Comparison of ENCODE assay signal across 8 cellular contexts in the genomic region with DNA sequence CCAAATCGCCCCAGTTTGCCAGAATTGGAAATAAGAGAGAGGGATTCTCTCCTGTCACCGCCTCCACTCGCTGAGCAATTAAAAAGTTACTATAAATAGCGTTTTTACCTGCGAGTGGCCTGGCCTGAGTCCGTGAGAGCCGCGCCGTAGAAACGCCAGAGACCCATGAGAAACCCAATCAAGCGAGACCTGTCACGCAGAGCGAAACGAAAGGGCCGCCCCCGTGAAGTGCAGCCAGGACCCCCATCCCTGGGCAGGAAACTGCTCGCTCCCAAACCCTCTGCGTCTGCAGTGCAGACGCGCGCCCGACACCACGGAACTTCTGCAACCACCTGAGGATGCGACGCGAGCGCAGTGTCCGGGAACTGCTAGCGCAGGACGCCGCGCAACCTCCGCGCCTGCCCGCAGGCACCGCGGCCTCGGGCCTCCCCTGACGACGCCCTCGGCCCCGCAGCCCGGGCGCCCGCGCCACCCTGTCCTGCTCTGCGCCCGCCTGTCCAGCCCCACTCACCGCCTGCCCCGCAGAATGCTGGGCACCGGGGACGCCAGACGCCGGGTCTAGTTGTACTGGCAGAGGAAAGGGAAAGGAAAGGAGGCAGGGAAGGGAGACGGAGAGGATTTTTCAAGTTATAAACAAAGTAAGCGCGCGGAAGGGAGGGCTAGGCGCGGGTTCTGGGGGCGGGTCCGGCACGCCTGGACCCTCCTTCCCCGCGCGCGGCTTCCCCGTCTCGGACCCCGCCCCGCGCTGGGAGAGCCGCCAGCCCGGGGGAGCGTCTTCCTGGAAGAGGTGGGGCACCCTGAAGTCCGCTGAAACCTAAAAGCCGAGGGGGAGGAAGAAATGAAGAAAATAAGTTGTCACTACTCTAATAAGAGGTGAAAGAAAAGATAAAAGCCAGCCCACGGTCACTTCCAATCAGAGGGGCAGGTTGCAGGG. TPM values are rescaled to one million over a fixed set of nuclear protein-coding genes. Genes with fewer than 3 reads are reported as not detected.
DNase-seq lines count a peak whose midpoint lies in the region; ATAC-seq and TF ChIP-seq lines count a peak whose summit lies in the region.

A gene with protein sequence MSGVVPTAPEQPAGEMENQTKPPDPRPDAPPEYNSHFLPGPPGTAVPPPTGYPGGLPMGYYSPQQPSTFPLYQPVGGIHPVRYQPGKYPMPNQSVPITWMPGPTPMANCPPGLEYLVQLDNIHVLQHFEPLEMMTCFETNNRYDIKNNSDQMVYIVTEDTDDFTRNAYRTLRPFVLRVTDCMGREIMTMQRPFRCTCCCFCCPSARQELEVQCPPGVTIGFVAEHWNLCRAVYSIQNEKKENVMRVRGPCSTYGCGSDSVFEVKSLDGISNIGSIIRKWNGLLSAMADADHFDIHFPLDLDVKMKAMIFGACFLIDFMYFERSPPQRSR (minus strand): TSS at position 657 of the 934 bp plus-strand sequence. CDS start 29,034 bp downstream, outside the sequence.

- H3K4me3 Mint-ChIP-seq in glutamatergic neuron (ENCODE audit: unreplicated experiment) = peak within 1 kb of the TSS; percentile 88

- H3K36me3 ChIP-seq in adipocyte (ENCODE audit: control insufficient read depth, insufficient read depth, low read length, severe bottlenecking) = no peaks in the 10 kb centered on the region
- no peaks in the 10 kb centered on the region for H3K36me3 ChIP-seq in neuron (ENCODE audit: insufficient read depth, low read length)

- H3K9ac ChIP-seq in adipocyte (ENCODE audit: low read length) = peak within 1 kb of the TSS; percentile 95

- peak; percentile 75 for DNase-seq in EH (ENCODE audit: low read depth)
- DNase-seq in NCI-H146 (lab: John Stamatoyannopoulos, UW) = peak; percentile 60
- peak; percentile 77 for DNase-seq in adipocyte (ENCODE audit: low read depth)
- peak; percentile 48 for DNase-seq in glutamatergic neuron

- TF ChIP-seq CTCF in glutamatergic neuron (IDR thresholded peaks at IDR 0.05; ENCODE audit: partially characterized antibody, unreplicated experiment) = no peak

- no peaks in the 10 kb centered on the region for H3K27me3 ChIP-seq in adipocyte (replicated peaks; ENCODE audit: control insufficient read depth, insufficient read depth, low read length)
- H3K27me3 ChIP-seq in neuron (ENCODE audit: insufficient read depth, low read length) = no peaks in the 10 kb centered on the region

- H3K4me1 ChIP-seq in adipocyte (ENCODE audit: control insufficient read depth, insufficient read depth, low read length) = peaks cover 15% of the 10 kb centered on the region
- H3K4me1 ChIP-seq in neuron (ENCODE audit: insufficient read depth, low read length) = peaks cover 2% of the 10 kb centered on the region

- peaks cover 6% of the 10 kb centered on the region for H3K9me3 ChIP-seq in adipocyte (ENCODE audit: control insufficient read depth, low read length)
- H3K9me3 ChIP-seq in neuron (ENCODE audit: low read length) = no peaks in the 10 kb centered on the region

- no peaks in the 10 kb centered on the region for H3K27me3 Mint-ChIP-seq in glutamatergic neuron (ENCODE audit: unreplicated experiment)

- peak within 1 kb of the TSS; percentile 99 for H2AFZ ChIP-seq in neuron (ENCODE audit: low read depth, low read length)

- ATAC-seq in GM21528 (IDR thresholded peaks at IDR 0.05; ENCODE audit: low FRiP score, unreplicated experiment) = peak; percentile 69
- ATAC-seq in HG03439 (IDR thresholded peaks at IDR 0.05; ENCODE audit: unreplicated experiment) = no peak
- ATAC-seq in GM18861 (IDR thresholded peaks at IDR 0.05; ENCODE audit: unreplicated experiment) = no peak

- peaks cover 3% of the 10 kb centered on the region for H3K9me3 Mint-ChIP-seq in glutamatergic neuron (ENCODE audit: unreplicated experiment)

- H3K36me3 Mint-ChIP-seq in glutamatergic neuron (ENCODE audit: unreplicated experiment) = peaks cover 7% of the 10 kb centered on the region

- H3K4me3 ChIP-seq in adipocyte (ENCODE audit: low read length) = peak within 1 kb of the TSS; percentile 97
- peak within 1 kb of the TSS; percentile 62 for H3K4me3 ChIP-seq in neuron (ENCODE audit: low read length)

- H3K27ac Mint-ChIP-seq in glutamatergic neuron (ENCODE audit: unreplicated experiment) = no peak within 1 kb of the TSS

- H3K4me1 Mint-ChIP-seq in glutamatergic neuron (ENCODE audit: low read depth, unreplicated experiment) = no peaks in the 10 kb centered on the region

RNA-seq across cellular contexts. Expression of the gene that starts here (rescaled TPM):
- not detected for total RNA-seq in glutamatergic neuron (ENCODE audit: unreplicated experiment)

Comparison
In these comparisons a context has a peak if more than half of its experiments do, and no peak if none do; other contexts are left out.
1. Peak in DNase-seq in glutamatergic neuron; RNA of the gene not detected or under 1 TPM.